Comparison of ENCODE assay signal across 8 cellular contexts in genomic region chr6:158662607-158663464, GRCh38. TPM values are rescaled to one million over a fixed set of nuclear protein-coding genes. Genes with fewer than 3 reads are reported as not detected.
DNase-seq lines count a peak whose midpoint lies in the region; ATAC-seq and TF ChIP-seq lines count a peak whose summit lies in the region.

No MANE protein-coding gene starts in this region.

- intact Hi-C loops in activated T-helper 1 cell treated with anti-CD3 and anti-CD28 coated beads, Interleukin-12 subunit alpha, Interleukin-12 subunit beta, Interleukin-2, Interleukin-4 antibody, amounts not matched to agents 30 ng/mL and 10 ng/mL and 1 ng/mL, durations not matched to agents 14 hours and 24 hours and 36 hours (cut with micrococcal nuclease), result no loop called here

- H3K4me3 ChIP-seq in upper lobe of left lung, result peak overlapping the region in 3 of 4 donors; percentile 13 to 32 (median 16)

- peaks cover 11 to 43% (median 38%) of the 10 kb centered on the region in 4 donors for H3K4me1 ChIP-seq in upper lobe of left lung

- CTCF ChIA-PET in activated naive CD4-positive, alpha-beta T cell treated with anti-CD3 and anti-CD28 coated beads, Interleukin-2, amount 10 ng/mL, durations not matched to agents 7 days and 5 days (lab: Charles Lee), result interaction anchor here (1.0 to 7.0 kb wide), 7 partner anchors 9 to 449 kb away, joined by 3 to 133 read pairs (median 5); partner anchors contain the start of genes DYNLT1 and SYTL3

- H3K27me3 Mint-ChIP-seq in activated naive CD4-positive, alpha-beta T cell treated with anti-CD3 and anti-CD28 coated beads, Interleukin-2, amount 10 ng/mL, durations not matched to agents 7 days and 5 days, result no peaks in the 10 kb centered on the region
- H3K27me3 Mint-ChIP-seq in activated T-helper 1 cell treated with anti-CD3 and anti-CD28 coated beads, Interleukin-12 subunit alpha, Interleukin-12 subunit beta, Interleukin-2, Interleukin-4 antibody, amounts not matched to agents 30 ng/mL and 10 ng/mL and 1 ng/mL, durations not matched to agents 14 hours and 24 hours and 36 hours (ENCODE audit: insufficient read depth), result no peaks in the 10 kb centered on the region
- H3K27me3 Mint-ChIP-seq in activated T-helper 17 cell treated with anti-CD3 and anti-CD28 coated beads, Interleukin-2, amount 50 U/mL, for 72 hours, result no peaks in the 10 kb centered on the region

- H3K36me3 ChIP-seq in upper lobe of left lung, result no peaks in the 10 kb centered on the region

- H3K9me3 ChIP-seq in upper lobe of left lung, result no peaks in the 10 kb centered on the region

- H3K4me3 Mint-ChIP-seq in activated naive CD4-positive, alpha-beta T cell treated with anti-CD3 and anti-CD28 coated beads, Interleukin-2, amount 10 ng/mL, durations not matched to agents 7 days and 5 days, result peak overlapping the region; percentile 50
- H3K4me3 Mint-ChIP-seq in activated T-helper 1 cell treated with anti-CD3 and anti-CD28 coated beads, Interleukin-12 subunit alpha, Interleukin-12 subunit beta, Interleukin-2, Interleukin-4 antibody, amounts not matched to agents 30 ng/mL and 10 ng/mL and 1 ng/mL, durations not matched to agents 14 hours and 24 hours and 36 hours, result peak overlapping the region; percentile 37
- no peak overlapping the region for H3K4me3 Mint-ChIP-seq in activated T-helper 17 cell treated with anti-CD3 and anti-CD28 coated beads, Interleukin-2, amount 50 U/mL, for 72 hours

- no peak for TF ChIP-seq CTCF in upper lobe of left lung (IDR thresholded peaks at IDR 0.05)

- no peak for DNase-seq in activated naive CD4-positive, alpha-beta T cell treated with anti-CD3 and anti-CD28 coated beads, Interleukin-2, amount 10 ng/mL, durations not matched to agents 7 days and 5 days
- DNase-seq in activated naive CD4-positive, alpha-beta T cell (lab: John Stamatoyannopoulos, UW), result no peak
- DNase-seq in activated T-helper 1 cell treated with anti-CD3 and anti-CD28 coated beads, Interleukin-12 subunit alpha, Interleukin-12 subunit beta, Interleukin-2, Interleukin-4 antibody, amounts not matched to agents 30 ng/mL and 10 ng/mL and 1 ng/mL, durations not matched to agents 14 hours and 24 hours and 36 hours (ENCODE audit: low spot score), result no peak
- DNase-seq in left kidney (ENCODE audit: low read depth, low spot score) (peak; percentile 74), upper lobe of left lung (peak in 1 of 2 donors; percentile 50), iPS-NIHi7 (ENCODE audit: extremely low spot score) (no peak)

- H3K9me3 Mint-ChIP-seq in activated naive CD4-positive, alpha-beta T cell treated with anti-CD3 and anti-CD28 coated beads, Interleukin-2, amount 10 ng/mL, durations not matched to agents 7 days and 5 days, result no peaks in the 10 kb centered on the region
- H3K9me3 Mint-ChIP-seq in activated T-helper 1 cell treated with anti-CD3 and anti-CD28 coated beads, Interleukin-12 subunit alpha, Interleukin-12 subunit beta, Interleukin-2, Interleukin-4 antibody, amounts not matched to agents 30 ng/mL and 10 ng/mL and 1 ng/mL, durations not matched to agents 14 hours and 24 hours and 36 hours, result no peaks in the 10 kb centered on the region
- no peaks in the 10 kb centered on the region for H3K9me3 Mint-ChIP-seq in activated T-helper 17 cell treated with anti-CD3 and anti-CD28 coated beads, Interleukin-2, amount 50 U/mL, for 72 hours

- peaks cover 49% of the 10 kb centered on the region for H3K4me1 Mint-ChIP-seq in activated naive CD4-positive, alpha-beta T cell treated with anti-CD3 and anti-CD28 coated beads, Interleukin-2, amount 10 ng/mL, durations not matched to agents 7 days and 5 days
- peaks cover 31% of the 10 kb centered on the region for H3K4me1 Mint-ChIP-seq in activated T-helper 1 cell treated with anti-CD3 and anti-CD28 coated beads, Interleukin-12 subunit alpha, Interleukin-12 subunit beta, Interleukin-2, Interleukin-4 antibody, amounts not matched to agents 30 ng/mL and 10 ng/mL and 1 ng/mL, durations not matched to agents 14 hours and 24 hours and 36 hours (ENCODE audit: low read depth)
- peaks cover 23% of the 10 kb centered on the region for H3K4me1 Mint-ChIP-seq in activated T-helper 17 cell treated with anti-CD3 and anti-CD28 coated beads, Interleukin-2, amount 50 U/mL, for 72 hours

- TF ChIP-seq POLR2A in upper lobe of left lung (IDR thresholded peaks at IDR 0.05), result peak in 1 of 4 donors; percentile 28

- peaks cover 60% of the 10 kb centered on the region for H3K36me3 Mint-ChIP-seq in activated naive CD4-positive, alpha-beta T cell treated with anti-CD3 and anti-CD28 coated beads, Interleukin-2, amount 10 ng/mL, durations not matched to agents 7 days and 5 days
- H3K36me3 Mint-ChIP-seq in activated T-helper 1 cell treated with anti-CD3 and anti-CD28 coated beads, Interleukin-12 subunit alpha, Interleukin-12 subunit beta, Interleukin-2, Interleukin-4 antibody, amounts not matched to agents 30 ng/mL and 10 ng/mL and 1 ng/mL, durations not matched to agents 14 hours and 24 hours and 36 hours (ENCODE audit: low read depth), result peaks cover 64% of the 10 kb centered on the region
- peaks cover 100% of the 10 kb centered on the region for H3K36me3 Mint-ChIP-seq in activated T-helper 17 cell treated with anti-CD3 and anti-CD28 coated beads, Interleukin-2, amount 50 U/mL, for 72 hours (ENCODE audit: low read depth)

- peak overlapping the region; percentile 45 to 73 (median 60) for H3K27ac ChIP-seq in upper lobe of left lung

- no peak for TF ChIP-seq EP300 in upper lobe of left lung (IDR thresholded peaks at IDR 0.05)

- 48% methylated on average over 20 to 24 of the region's 24 CpGs for WGBS in upper lobe of left lung, 2 donors

- ATAC-seq in upper lobe of left lung (ENCODE audit: low FRiP score in 2 of 2), result peak in 1 of 2 donors; percentile 54
- ATAC-seq in HG03432 (IDR thresholded peaks at IDR 0.05; ENCODE audit: unreplicated experiment), result no peak
- no peak for ATAC-seq in activated T-helper 17 cell treated with anti-CD3 and anti-CD28 coated beads, Interleukin-2, amount 50 U/mL, for 72 hours (replicated peaks)

- no peaks in the 10 kb centered on the region for H3K27me3 ChIP-seq in upper lobe of left lung

- peak overlapping the region; percentile 82 for H3K27ac Mint-ChIP-seq in activated naive CD4-positive, alpha-beta T cell treated with anti-CD3 and anti-CD28 coated beads, Interleukin-2, amount 10 ng/mL, durations not matched to agents 7 days and 5 days
- peak overlapping the region; percentile 12 for H3K27ac Mint-ChIP-seq in activated T-helper 1 cell treated with anti-CD3 and anti-CD28 coated beads, Interleukin-12 subunit alpha, Interleukin-12 subunit beta, Interleukin-2, Interleukin-4 antibody, amounts not matched to agents 30 ng/mL and 10 ng/mL and 1 ng/mL, durations not matched to agents 14 hours and 24 hours and 36 hours
- H3K27ac Mint-ChIP-seq in activated T-helper 17 cell treated with anti-CD3 and anti-CD28 coated beads, Interleukin-2, amount 50 U/mL, for 72 hours, result no peak overlapping the region

RNA-seq across cellular contexts. Expression of gene SYTL3, which starts 13.0 kb away (rescaled TPM):
- total RNA-seq in activated T-helper 1 cell treated with anti-CD3 and anti-CD28 coated beads, Interleukin-12 subunit alpha, Interleukin-12 subunit beta, Interleukin-2, Interleukin-4 antibody, amounts not matched to agents 30 ng/mL and 10 ng/mL and 1 ng/mL, durations not matched to agents 14 hours and 24 hours and 36 hours, result 123 and 139 TPM in 2 replicates
- total RNA-seq in upper lobe of left lung, result 10 to 100 TPM; 10.3 to 28.3 (median 20.0) TPM
- 100 to 1,000 TPM; 118 to 331 TPM for total RNA-seq in activated T-helper 17 cell treated with anti-CD3 and anti-CD28 coated beads, Interleukin-2, amount 50 U/mL, for 72 hours

RNA-seq across cellular contexts. Expression of gene DYNLT1, which starts 18.3 kb away (rescaled TPM):
- 103 and 105 TPM in 2 replicates for total RNA-seq in activated T-helper 1 cell treated with anti-CD3 and anti-CD28 coated beads, Interleukin-12 subunit alpha, Interleukin-12 subunit beta, Interleukin-2, Interleukin-4 antibody, amounts not matched to agents 30 ng/mL and 10 ng/mL and 1 ng/mL, durations not matched to agents 14 hours and 24 hours and 36 hours
- 100 to 1,000 TPM in 3 of 6 donors, 10 to 100 TPM in 3; 49.2 to 119 (median 100) TPM for total RNA-seq in upper lobe of left lung
- total RNA-seq in activated T-helper 17 cell treated with anti-CD3 and anti-CD28 coated beads, Interleukin-2, amount 50 U/mL, for 72 hours, result 10 to 100 TPM; 82.3 to 89.8 TPM
